ENCODE assay signal across 13 cellular contexts in genomic region chr5:172648008-172648359, GRCh38. TPM values are rescaled to one million over a fixed set of nuclear protein-coding genes. Genes with fewer than 3 reads are reported as not detected.
DNase-seq lines count a peak whose midpoint lies in the region; ATAC-seq and TF ChIP-seq lines count a peak whose summit lies in the region.
"Had no signal": no experiment of that assay in that cellular context is flagged by ENCODE, and none has a peak within 500 bp of the region (broad histone marks: within the 10 kb centered on the region; RNA-seq: fewer than 3 reads in every experiment).

No MANE protein-coding gene starts in this region.

- no peak for TF ChIP-seq POLR2A in prostate gland (IDR thresholded peaks at IDR 0.05)

- H3K27ac ChIP-seq in prostate gland (peak overlapping the region; percentile 26 to 41), colonic mucosa (no peak overlapping the region)

- H3K4me1 ChIP-seq in prostate gland (replicated peaks) (peaks cover 4% of the 10 kb centered on the region), colonic mucosa (peaks cover 24% of the 10 kb centered on the region)

- peak overlapping the region in 1 of 2 donors; percentile 57 for H3K9ac ChIP-seq in colonic mucosa (ENCODE audit: low read depth in 2 of 2, low read length in 2 of 2)

- DNase-seq in DMS53 (lab: John Stamatoyannopoulos, UW) = peak; percentile 99
- DNase-seq in NCI-H345 treated with DMSO at 0.1 percent for 48 hours (lab: John Stamatoyannopoulos, UW; ENCODE audit: unreplicated experiment) = peak; percentile 32
- DNase-seq in glomerular visceral epithelial cell (ENCODE audit: extremely low spot score) = peak; percentile 29
- DNase-seq in prostate gland (ENCODE audit: low spot score) = no peak
- no peak for DNase-seq in colonic mucosa
- no peak for DNase-seq in SHP77 treated with DMSO at 0.1 percent for 48 hours (lab: John Stamatoyannopoulos, UW)
- no peak for DNase-seq in GOT3 (lab: John Stamatoyannopoulos, UW)
- DNase-seq: activated T-cell treated with anti-CD3 and anti-CD28 coated beads, Interleukin-2, amount 50 U/mL, for 1 hour; KG1; natural killer cell; NCI-H2171 had no signal

- TF ChIP-seq CTCF in prostate gland (IDR thresholded peaks at IDR 0.05) = no peak
- no peak for TF ChIP-seq CTCF in colonic mucosa (IDR thresholded peaks at IDR 0.05)

- 69% methylated on average over 7 of the region's 7 CpGs for WGBS in prostate gland

- H3K4me3 ChIP-seq in prostate gland = no peak overlapping the region
- no peak overlapping the region for H3K4me3 ChIP-seq in colonic mucosa

- no peak for ATAC-seq in GM18520 (IDR thresholded peaks at IDR 0.05; ENCODE audit: unreplicated experiment)
- ATAC-seq: natural killer cell, WTC11 had no signal

- H3K27me3 ChIP-seq in prostate gland (replicated peaks; ENCODE audit: insufficient read depth) (no peaks in the 10 kb centered on the region), colonic mucosa (no peaks in the 10 kb centered on the region)

- H3K36me3 ChIP-seq in prostate gland (no peaks in the 10 kb centered on the region), colonic mucosa (no peaks in the 10 kb centered on the region)

- intact Hi-C loops in prostate gland (cut with DNase I) = no loop called here
- intact Hi-C loops in colonic mucosa (cut with DNase I) = no loop called here

- no peaks in the 10 kb centered on the region for H3K9me3 ChIP-seq in prostate gland
- no peaks in the 10 kb centered on the region for H3K9me3 ChIP-seq in colonic mucosa

RNA-seq across cellular contexts. Expression of gene NEURL1B, which starts 6.9 kb away (rescaled TPM):
- total RNA-seq in prostate gland (10 to 100 TPM; 23.9 to 39.9 TPM), colonic mucosa (10 to 100 TPM; 61.6 to 99.9 TPM)

Comparison
In these comparisons a context has a peak if more than half of its experiments do, and no peak if none do; other contexts are left out.
1. DNase-seq: peak in DMS53 (single experiment), NCI-H345 treated with DMSO at 0.1 percent for 48 hours (single experiment) and glomerular visceral epithelial cell (single experiment); none in prostate gland (single experiment), colonic mucosa (single experiment), SHP77 treated with DMSO at 0.1 percent for 48 hours (single experiment) and GOT3 (single experiment).